ENCODE assay signal across 17 cellular contexts in the genomic region with DNA sequence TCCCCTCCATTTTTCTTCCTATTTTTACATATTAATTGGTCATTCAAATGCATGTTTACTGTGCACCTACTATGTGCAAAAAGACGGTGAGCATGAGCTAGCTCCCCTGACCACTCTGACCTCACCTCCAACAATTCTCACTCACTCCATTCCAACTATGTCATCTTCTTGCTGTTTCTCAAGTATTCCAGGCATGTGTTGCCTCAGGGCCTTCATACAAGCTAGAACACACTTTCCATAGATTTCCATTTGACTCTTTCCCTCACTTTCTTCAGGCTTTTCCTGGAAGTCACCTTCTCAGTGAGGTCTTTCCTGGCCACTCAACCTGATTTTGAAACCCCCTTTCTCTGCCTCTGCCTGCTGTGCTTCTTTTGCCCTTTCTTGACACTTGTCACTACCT. TPM values are rescaled to one million over a fixed set of nuclear protein-coding genes. Genes with fewer than 3 reads are reported as not detected.
DNase-seq lines count a peak whose midpoint lies in the region; FAIRE-seq and TF ChIP-seq lines count a peak whose summit lies in the region.
"Had no signal": no experiment of that assay in that cellular context is flagged by ENCODE, and none has a peak within 500 bp of the region (broad histone marks: within the 10 kb centered on the region; RNA-seq: fewer than 3 reads in every experiment).

No MANE protein-coding gene starts in this region.

- H3K79me2 ChIP-seq in mammary epithelial cell (ENCODE audit: insufficient read depth, low read length): no peaks in the 10 kb centered on the region

- peak; percentile 24 for DNase-seq in EH (ENCODE audit: low read depth)
- peak; percentile 27 for DNase-seq in M059J (ENCODE audit: low read depth)
- peak; percentile 28 for DNase-seq in mammary epithelial cell
- DNase-seq in islet precursor cell: peak; percentile 73
- DNase-seq in OCI-M2 (lab: John Stamatoyannopoulos, UW; ENCODE audit: unreplicated experiment): no peak
- no peak for DNase-seq in NK-92 (lab: John Stamatoyannopoulos, UW; ENCODE audit: unreplicated experiment)
- no peak for DNase-seq in H54 (ENCODE audit: insufficient read length, low spot score)
- DNase-seq in hypothalamus (lab: John Stamatoyannopoulos, UW): no peak
- DNase-seq: ACHN; CD4-positive, CD25-positive, alpha-beta regulatory T cell; GDM1; GOT3 had no signal

- BruUV-seq in mammary epithelial cell (replicated peaks; lab: Mats Ljungman, UMichigan): no TSS peak

- 6% methylated on average over 1 of the region's 1 CpG for WGBS in mammary epithelial cell (ENCODE audit: low coverage, missing lambda C conversion rate)

- no peak for FAIRE-seq in H54 (lab: Jason Lieb, UNC)
- FAIRE-seq: GM12892 had no signal

- no peak for TF ChIP-seq CTCF in mammary epithelial cell (conservative IDR thresholded peaks at IDR 0.05 in 1 of 2, IDR thresholded peaks at IDR 0.05 in 1 of 2; ENCODE audit: extremely low read depth in 1 of 2, insufficient read depth in 1 of 2, low read depth in 1 of 2, low read length in 2 of 2)

- in situ Hi-C loops in mammary epithelial cell (cut with MboI; ENCODE audit: low sequenced_read_pairs in 2 of 2): no loop called here

- no peaks in the 10 kb centered on the region for H3K36me3 ChIP-seq in mammary epithelial cell (ENCODE audit: insufficient read depth, low read length)
- H3K36me3 ChIP-seq: BLaER1 treated with 17β-estradiol and CSF1 and Interleukin-3, amounts not matched to agents 10 nM and 100 nM; HAP-1 had no signal

- H3K4me2 ChIP-seq in mammary epithelial cell (ENCODE audit: insufficient read depth, low read depth, low read length): peak overlapping the region; percentile 33
- H3K4me2 ChIP-seq: BLaER1 treated with 17β-estradiol and CSF1 and Interleukin-3, amounts not matched to agents 10 nM and 100 nM had no signal

- H3K4me1 ChIP-seq in mammary epithelial cell (ENCODE audit: insufficient read depth, low read length): peaks cover 5% of the 10 kb centered on the region
- H3K4me1 ChIP-seq: BLaER1 treated with 17β-estradiol and CSF1 and Interleukin-3, amounts not matched to agents 10 nM and 100 nM had no signal

- H3K27ac ChIP-seq in mammary epithelial cell (ENCODE audit: insufficient read depth, low read depth, low read length): no peak overlapping the region
- H3K27ac ChIP-seq: BLaER1 treated with 17β-estradiol and CSF1 and Interleukin-3, amounts not matched to agents 10 nM and 100 nM had no signal

- H2AFZ ChIP-seq in mammary epithelial cell (ENCODE audit: low read depth, low read length): no peak overlapping the region

- dilution Hi-C loops in mammary epithelial cell (cut with HindIII; ENCODE audit: low sequenced_read_pairs): no loop called here

- H3K9ac ChIP-seq in mammary epithelial cell (ENCODE audit: insufficient read depth, low read length): no peak overlapping the region
- H3K9ac ChIP-seq: BLaER1 treated with 17β-estradiol and CSF1 and Interleukin-3, amounts not matched to agents 10 nM and 100 nM had no signal

- no peaks in the 10 kb centered on the region for H4K20me1 ChIP-seq in mammary epithelial cell (ENCODE audit: insufficient read depth, low read length)
- H4K20me1 ChIP-seq: BLaER1 treated with 17β-estradiol and CSF1 and Interleukin-3, amounts not matched to agents 10 nM and 100 nM had no signal

- CTCF ChIA-PET in mammary epithelial cell (lab: Charles Lee; ENCODE audit: low non-redundant PET): no interaction called here

- no peaks in the 10 kb centered on the region for H3K27me3 ChIP-seq in mammary epithelial cell (ENCODE audit: insufficient read depth, low read length)
- H3K27me3 ChIP-seq: BLaER1 treated with 17β-estradiol and CSF1 and Interleukin-3, amounts not matched to agents 10 nM and 100 nM had no signal

- no peak overlapping the region for H3K4me3 ChIP-seq in mammary epithelial cell (replicated peaks in 1 of 3; ENCODE audit: insufficient read depth in 1 of 3, low read depth in 2 of 3, low read length in 3 of 3)
- H3K4me3 ChIP-seq: BLaER1 treated with 17β-estradiol and CSF1 and Interleukin-3, amounts not matched to agents 10 nM and 100 nM; HAP-1 had no signal

- TF ChIP-seq POLR2A in H54 (IDR thresholded peaks at IDR 0.05; ENCODE audit: low read depth, low read length): no peak

- no peaks in the 10 kb centered on the region for H3K9me3 ChIP-seq in mammary epithelial cell (replicated peaks; ENCODE audit: insufficient read depth, low read length)

- intact Hi-C loops in mammary epithelial cell (cut with micrococcal nuclease): no loop called here

RNA-seq across cellular contexts. Expression of a gene that starts 32.6 kb away (rescaled TPM):
- not detected in 2 replicates for total RNA-seq in M059J (2014; rRNA removed; shearing (Covaris generic))
- total RNA-seq in mammary epithelial cell: not detected
- not detected for polyA plus RNA-seq in mammary epithelial cell
- polyA minus RNA-seq in mammary epithelial cell: not detected
- total RNA-seq: A172; CD4-positive, CD25-positive, alpha-beta regulatory T cell; Daoy had no signal
- polyA plus RNA-seq: CD4-positive, CD25-positive, alpha-beta regulatory T cell had no signal

Comparison
In these comparisons a context has a peak if more than half of its experiments do, and no peak if none do; other contexts are left out.
1. DNase-seq: peak in EH (single experiment), M059J (single experiment), mammary epithelial cell (single experiment) and islet precursor cell (single experiment); none in OCI-M2 (single experiment), NK-92 (single experiment), H54 (single experiment) and hypothalamus (0 of 51).